Comparison of ENCODE assay signal across 10 cellular contexts in genomic region chr17:69761767-69762321, GRCh38.
DNase-seq lines count a peak whose midpoint lies in the region; ATAC-seq and TF ChIP-seq lines count a peak whose summit lies in the region.
"Had no signal": no experiment of that assay in that cellular context is flagged by ENCODE, and none has a peak within 500 bp of the region (broad histone marks: within the 10 kb centered on the region; RNA-seq: fewer than 3 reads in every experiment).

No MANE protein-coding gene starts in this region.

- no peaks in the 10 kb centered on the region for H3K27me3 ChIP-seq in skeletal muscle satellite cell (ENCODE audit: control insufficient read depth, insufficient read depth, low read length)
- peaks cover 0 to 4% (median 0%) of the 10 kb centered on the region in 45 donors for H3K27me3 ChIP-seq in dorsolateral prefrontal cortex
- H3K27me3 ChIP-seq: neural progenitor cell had no signal

- H3K4me1 ChIP-seq in skeletal muscle satellite cell (ENCODE audit: control insufficient read depth, insufficient read depth, low read length): peaks cover 49% of the 10 kb centered on the region
- H3K4me1 ChIP-seq: neural progenitor cell had no signal

- peak; percentile 56 for ATAC-seq in GM19438 (IDR thresholded peaks at IDR 0.05; ENCODE audit: low read depth, unreplicated experiment)
- ATAC-seq in GM19351 (IDR thresholded peaks at IDR 0.05; ENCODE audit: unreplicated experiment): no peak

- peak overlapping the region; percentile 47 for H3K9ac ChIP-seq in skeletal muscle satellite cell (ENCODE audit: low read depth, low read length)
- H3K9ac ChIP-seq: neural progenitor cell had no signal

- H3K4me3 ChIP-seq in foreskin fibroblast (ENCODE audit: low read depth in 1 of 2, low read length in 2 of 2) (no peak overlapping the region), skeletal muscle satellite cell (ENCODE audit: low read length) (peak overlapping the region; percentile 32), dorsolateral prefrontal cortex (no peak overlapping the region)
- H3K4me3 ChIP-seq: neural progenitor cell had no signal

- TF ChIP-seq CTCF in foreskin fibroblast (IDR thresholded peaks at IDR 0.05; ENCODE audit: low read depth, low read length) (no peak), dorsolateral prefrontal cortex (IDR thresholded peaks at IDR 0.05 in 54 of 56, conservative IDR thresholded peaks at IDR 0.05 in 2 of 56; ENCODE audit: low read depth in 1 of 56, partially characterized antibody in 56 of 56) (no peak)

- intact Hi-C loops in dorsolateral prefrontal cortex (cut with DNase I): no loop called here

- H3K9me3 ChIP-seq in skeletal muscle satellite cell (replicated peaks; ENCODE audit: low read length): no peaks in the 10 kb centered on the region

- DNase-seq in SW480 (ENCODE audit: low spot score): peak; percentile 80
- DNase-seq in foreskin fibroblast: peak; percentile 89 to 90
- DNase-seq in dorsolateral prefrontal cortex: no peak
- DNase-seq in central memory CD4-positive, alpha-beta T cell: no peak
- DNase-seq in NCI-H146 (lab: John Stamatoyannopoulos, UW): no peak
- DNase-seq: KBM-7 had no signal

- peak overlapping the region; percentile 44 for H3K4me2 ChIP-seq in skeletal muscle satellite cell (ENCODE audit: low read length)
- H3K4me2 ChIP-seq: neural progenitor cell had no signal

- no peaks in the 10 kb centered on the region for H3K36me3 ChIP-seq in skeletal muscle satellite cell (ENCODE audit: insufficient read depth, low read length)
- H3K36me3 ChIP-seq: neural progenitor cell had no signal

- H3K27ac ChIP-seq in dorsolateral prefrontal cortex: no peak overlapping the region
- H3K27ac ChIP-seq: neural progenitor cell had no signal

Comparison
In these comparisons a context has a peak if more than half of its experiments do, and no peak if none do; other contexts are left out.
1. DNase-seq: peak in SW480 (single experiment) and foreskin fibroblast (2 of 2); none in dorsolateral prefrontal cortex (0 of 10), central memory CD4-positive, alpha-beta T cell (single experiment) and NCI-H146 (single experiment).